In the genomic region with DNA sequence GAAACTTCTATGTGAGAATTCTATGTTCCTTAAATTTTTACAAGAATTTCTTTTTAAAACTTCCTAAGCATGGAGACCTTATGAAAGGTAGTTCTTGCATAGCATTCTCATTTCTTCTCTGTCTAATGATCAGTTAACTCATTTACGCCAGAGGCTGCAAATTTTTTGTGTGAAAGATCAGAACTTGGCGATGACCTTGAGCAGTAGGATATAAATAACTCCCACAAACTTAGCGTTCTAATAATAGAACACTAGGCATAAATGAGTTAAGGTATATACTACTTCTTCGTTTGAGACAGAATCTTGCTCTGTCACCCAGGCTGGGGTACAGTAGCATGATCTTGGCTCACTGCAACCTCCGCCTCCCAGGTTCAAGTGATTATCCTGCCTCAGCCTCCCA, we compare ENCODE assay signal across 10 cellular contexts. TPM values are rescaled to one million over a fixed set of nuclear protein-coding genes. Genes with fewer than 3 reads are reported as not detected.
"Had no signal": no experiment of that assay in that cellular context is flagged by ENCODE, and none has a peak within 500 bp of the region (broad histone marks: within the 10 kb centered on the region; RNA-seq: fewer than 3 reads in every experiment).

No MANE protein-coding gene starts in this region.

- H3K4me2 ChIP-seq: KMS-11 had no signal

- H3K4me1 ChIP-seq: HAP-1 had no signal

- ATAC-seq: HCT116 had no signal

- H3K27ac Mint-ChIP-seq: HFFc6 had no signal

- H3K9ac ChIP-seq: GM23248, KMS-11 had no signal

- FAIRE-seq: HTR-8/SVneo had no signal

- H3K4me3 ChIP-seq: GM23248, HAP-1 had no signal

- H3K9me3 Mint-ChIP-seq: HFFc6 had no signal

- H3K27ac ChIP-seq: GM23248, KMS-11 had no signal

- H2AFZ ChIP-seq: GM23248 had no signal

- H3K4me3 Mint-ChIP-seq: HFFc6 had no signal

- H3K36me3 ChIP-seq: HAP-1 had no signal

- DNase-seq: GM23248, GOT3, H7, HFFc6, IMR-90, KBM-7 had no signal

- H3K9me3 ChIP-seq: HAP-1 had no signal

RNA-seq across cellular contexts. Expression of gene PILRA, which starts 13.7 kb away (rescaled TPM):
- total RNA-seq: GM23248, IMR-90 had no signal
